ENCODE assay signal across 8 cellular contexts in the genomic region with DNA sequence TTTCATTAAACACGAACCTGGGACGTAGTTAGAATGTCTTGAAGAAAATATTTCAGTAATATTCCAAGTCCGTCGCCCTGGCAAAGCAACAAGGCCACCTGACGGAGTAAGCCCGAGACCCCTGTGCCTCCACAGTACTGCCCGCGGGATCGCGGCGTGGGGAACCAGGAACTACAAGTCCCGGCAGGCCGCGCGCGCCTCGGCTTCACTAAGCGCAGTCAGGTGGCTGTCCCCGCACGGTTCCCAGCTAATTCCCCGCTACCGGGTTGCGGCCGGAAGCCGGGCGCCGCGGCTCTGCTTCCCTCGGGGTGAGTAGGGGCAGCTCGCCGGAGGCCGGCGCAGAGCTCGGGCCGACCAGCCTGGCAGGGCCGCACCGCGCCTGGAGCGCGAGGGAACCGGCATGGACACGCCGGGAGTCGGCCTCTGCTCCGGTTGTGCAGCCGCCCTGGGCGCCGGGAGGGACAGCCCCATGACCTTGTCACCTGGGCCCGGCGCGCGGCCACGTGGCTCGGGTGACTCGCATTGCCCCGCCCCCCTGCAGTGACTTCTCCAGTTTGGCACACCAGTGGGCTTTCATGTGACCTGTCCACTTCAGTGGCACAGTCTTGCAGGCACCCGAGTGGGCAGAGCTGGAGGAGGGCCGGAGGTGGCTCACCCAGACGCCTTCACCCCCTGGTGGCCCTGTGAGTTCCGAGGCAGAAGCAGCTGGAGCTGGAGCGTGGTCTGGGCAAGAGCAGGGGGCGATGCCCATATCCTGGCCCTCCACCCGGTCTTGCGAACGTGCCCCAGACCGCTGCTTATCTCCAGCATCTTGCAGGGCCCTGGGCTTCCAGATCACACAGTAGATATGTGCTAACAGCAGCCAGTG. TPM values are rescaled to one million over a fixed set of nuclear protein-coding genes. Genes with fewer than 3 reads are reported as not detected.
DNase-seq lines count a peak whose midpoint lies in the region; FAIRE-seq and TF ChIP-seq lines count a peak whose summit lies in the region.

A gene with protein sequence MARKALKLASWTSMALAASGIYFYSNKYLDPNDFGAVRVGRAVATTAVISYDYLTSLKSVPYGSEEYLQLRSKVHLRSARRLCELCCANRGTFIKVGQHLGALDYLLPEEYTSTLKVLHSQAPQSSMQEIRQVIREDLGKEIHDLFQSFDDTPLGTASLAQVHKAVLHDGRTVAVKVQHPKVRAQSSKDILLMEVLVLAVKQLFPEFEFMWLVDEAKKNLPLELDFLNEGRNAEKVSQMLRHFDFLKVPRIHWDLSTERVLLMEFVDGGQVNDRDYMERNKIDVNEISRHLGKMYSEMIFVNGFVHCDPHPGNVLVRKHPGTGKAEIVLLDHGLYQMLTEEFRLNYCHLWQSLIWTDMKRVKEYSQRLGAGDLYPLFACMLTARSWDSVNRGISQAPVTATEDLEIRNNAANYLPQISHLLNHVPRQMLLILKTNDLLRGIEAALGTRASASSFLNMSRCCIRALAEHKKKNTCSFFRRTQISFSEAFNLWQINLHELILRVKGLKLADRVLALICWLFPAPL (plus strand): TSS at position 247 of the 868 bp plus-strand sequence. CDS start 18,870 bp downstream, outside the sequence.

- H3K27me3 ChIP-seq in MM.1S (replicated peaks; ENCODE audit: insufficient read depth, low read length) (no peaks in the 10 kb centered on the region), neutrophil (no peaks in the 10 kb centered on the region)

- no peaks in the 10 kb centered on the region for H3K79me2 ChIP-seq in MM.1S (ENCODE audit: low read length)

- peak within 1 kb of the TSS; percentile 55; the same call in 1 of the 2 replicates for H3K27ac ChIP-seq in MM.1S (ENCODE audit: low read length)
- peak within 1 kb of the TSS; percentile 77 for H3K27ac ChIP-seq in neutrophil

- peak within 1 kb of the TSS; percentile 77 for H3K4me2 ChIP-seq in MM.1S (ENCODE audit: low read depth, low read length)

- peak; percentile 28 for TF ChIP-seq CTCF in MM.1S (IDR thresholded peaks at IDR 0.05; ENCODE audit: low read length)
- TF ChIP-seq CTCF in neutrophil (IDR thresholded peaks at IDR 0.05) = no peak

- H3K9me2 ChIP-seq in MM.1S (replicated peaks; ENCODE audit: insufficient read depth, low read length) = no peaks in the 10 kb centered on the region

- H3F3A ChIP-seq in MM.1S (ENCODE audit: insufficient read depth, low read length) = no peaks in the 10 kb centered on the region

- H3K4me3 ChIP-seq in MM.1S (ENCODE audit: low read length) (peak within 1 kb of the TSS; percentile 73), neutrophil (ENCODE audit: low read depth in 1 of 2, low read length in 1 of 2) (peak within 1 kb of the TSS; percentile 73 to 74)

- peak within 1 kb of the TSS; percentile 81 for H2AFZ ChIP-seq in MM.1S (ENCODE audit: low read length)

- H3K9me3 ChIP-seq in MM.1S (replicated peaks; ENCODE audit: insufficient read depth, low read length) (no peaks in the 10 kb centered on the region), neutrophil (no peaks in the 10 kb centered on the region)

- H4K20me1 ChIP-seq in MM.1S (ENCODE audit: insufficient read depth, low read length) = no peaks in the 10 kb centered on the region

- DNase-seq in GM04503 (ENCODE audit: low read depth) = peak; percentile 27
- peak; percentile 68 for DNase-seq in HCEC 1CT
- peak; percentile 67 for DNase-seq in MM.1S
- DNase-seq in SIG-M5 treated with dmso at 0.1 percent for 504 hours (lab: John Stamatoyannopoulos, UW; ENCODE audit: unreplicated experiment) = peak; percentile 79
- peak; percentile 86 for DNase-seq in activated naive CD4-positive, alpha-beta T cell treated with Interleukin-2 at 50 U/mL for 16 hours
- DNase-seq in frontal cortex (ENCODE audit: low spot score in 2 of 2) = peak; percentile 82 to 89
- DNase-seq in superior temporal gyrus (ENCODE audit: extremely low spot score) = peak; percentile 91

- no peaks in the 10 kb centered on the region for H3K36me3 ChIP-seq in MM.1S (replicated peaks; ENCODE audit: insufficient read depth, low read length)
- no peaks in the 10 kb centered on the region for H3K36me3 ChIP-seq in neutrophil

- H3K4me1 ChIP-seq in MM.1S (ENCODE audit: low read length) = peaks cover 10% of the 10 kb centered on the region; the same call in 1 of the 2 replicates
- peaks cover 9 to 13% of the 10 kb centered on the region in 2 experiments for H3K4me1 ChIP-seq in neutrophil (ENCODE audit: control insufficient read depth in 1 of 2, insufficient read depth in 1 of 2, low read depth in 1 of 2, low read length in 1 of 2)

- H3K9ac ChIP-seq in MM.1S (ENCODE audit: low read length) = peak within 1 kb of the TSS; percentile 72

- FAIRE-seq in frontal cortex (lab: Jason Lieb, UNC) = no peak

RNA-seq across cellular contexts. Expression of the gene that starts here (rescaled TPM):
- 5.7 TPM for total RNA-seq in frontal cortex

Comparison
In these comparisons a context has a peak if more than half of its experiments do, and no peak if none do; other contexts are left out.
1. Peak in every context shown above with its lines: DNase-seq, H3K4me3 ChIP-seq and H3K27ac ChIP-seq.
2. DNase-seq: peak in every context shown above with its lines; median percentile 91 in superior temporal gyrus; 86 in activated naive CD4-positive, alpha-beta T cell treated with Interleukin-2 at 50 U/mL for 16 hours; 86 in frontal cortex; 79 in SIG-M5 treated with dmso at 0.1 percent for 504 hours; 68 in HCEC 1CT; 67 in MM.1S; 27 in GM04503.